In the genomic region with DNA sequence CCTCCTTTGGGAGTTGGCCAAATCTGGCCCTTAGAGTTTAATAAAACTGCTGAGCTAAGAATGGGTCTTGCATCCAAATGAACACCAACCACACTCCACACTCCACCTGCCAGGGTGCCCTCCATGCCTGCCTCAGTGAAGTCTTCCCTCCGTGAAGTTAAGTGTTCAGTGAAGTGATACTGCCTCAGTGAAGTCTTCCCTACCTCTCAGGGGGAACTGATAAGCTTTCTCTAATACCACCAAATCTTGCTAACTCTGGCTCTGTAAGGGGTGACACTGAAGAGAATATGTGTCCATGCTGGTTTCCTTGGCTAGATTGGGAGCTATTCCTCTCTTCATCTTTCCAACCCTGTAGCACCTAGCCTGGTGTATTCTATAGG, we compare ENCODE assay signal across 2 cellular contexts.
TF ChIP-seq lines count a peak whose summit lies in the region.

No MANE protein-coding gene starts in this region.

TF ChIP-seq in HepG2, 621 proteins besides CTCF, POLR2A, EP300 and RAD21:
- TF ChIP-seq NAIF1 (CRISPR knock-in tag; IDR thresholded peaks at IDR 0.05; ENCODE audit: borderline replicate concordance) (no peak), ZNF343 (CRISPR knock-in tag; IDR thresholded peaks at IDR 0.05) (peak; percentile 87)

TF ChIP-seq in GM23338, 12 proteins besides CTCF, POLR2A, EP300 and RAD21:
- no peak for TF ChIP-seq NANOG (IDR thresholded peaks at IDR 0.05; ENCODE audit: borderline replicate concordance)
- TF ChIP-seq, protein P1, sequence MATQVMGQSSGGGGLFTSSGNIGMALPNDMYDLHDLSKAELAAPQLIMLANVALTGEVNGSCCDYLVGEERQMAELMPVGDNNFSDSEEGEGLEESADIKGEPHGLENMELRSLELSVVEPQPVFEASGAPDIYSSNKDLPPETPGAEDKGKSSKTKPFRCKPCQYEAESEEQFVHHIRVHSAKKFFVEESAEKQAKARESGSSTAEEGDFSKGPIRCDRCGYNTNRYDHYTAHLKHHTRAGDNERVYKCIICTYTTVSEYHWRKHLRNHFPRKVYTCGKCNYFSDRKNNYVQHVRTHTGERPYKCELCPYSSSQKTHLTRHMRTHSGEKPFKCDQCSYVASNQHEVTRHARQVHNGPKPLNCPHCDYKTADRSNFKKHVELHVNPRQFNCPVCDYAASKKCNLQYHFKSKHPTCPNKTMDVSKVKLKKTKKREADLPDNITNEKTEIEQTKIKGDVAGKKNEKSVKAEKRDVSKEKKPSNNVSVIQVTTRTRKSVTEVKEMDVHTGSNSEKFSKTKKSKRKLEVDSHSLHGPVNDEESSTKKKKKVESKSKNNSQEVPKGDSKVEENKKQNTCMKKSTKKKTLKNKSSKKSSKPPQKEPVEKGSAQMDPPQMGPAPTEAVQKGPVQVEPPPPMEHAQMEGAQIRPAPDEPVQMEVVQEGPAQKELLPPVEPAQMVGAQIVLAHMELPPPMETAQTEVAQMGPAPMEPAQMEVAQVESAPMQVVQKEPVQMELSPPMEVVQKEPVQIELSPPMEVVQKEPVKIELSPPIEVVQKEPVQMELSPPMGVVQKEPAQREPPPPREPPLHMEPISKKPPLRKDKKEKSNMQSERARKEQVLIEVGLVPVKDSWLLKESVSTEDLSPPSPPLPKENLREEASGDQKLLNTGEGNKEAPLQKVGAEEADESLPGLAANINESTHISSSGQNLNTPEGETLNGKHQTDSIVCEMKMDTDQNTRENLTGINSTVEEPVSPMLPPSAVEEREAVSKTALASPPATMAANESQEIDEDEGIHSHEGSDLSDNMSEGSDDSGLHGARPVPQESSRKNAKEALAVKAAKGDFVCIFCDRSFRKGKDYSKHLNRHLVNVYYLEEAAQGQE (IDR thresholded peaks at IDR 0.05; ENCODE audit: unreplicated experiment), result no peak
- TF ChIP-seq POLR2AphosphoS5 (IDR thresholded peaks at IDR 0.05; ENCODE audit: low read depth), result no peak
